8 cellular contexts compared by ENCODE assay signal in genomic region chr4:89316931-89317366, GRCh38. TPM values are rescaled to one million over a fixed set of nuclear protein-coding genes. Genes with fewer than 3 reads are reported as not detected.
DNase-seq lines count a peak whose midpoint lies in the region; ATAC-seq and TF ChIP-seq lines count a peak whose summit lies in the region.
"Had no signal": no experiment of that assay in that cellular context is flagged by ENCODE, and none has a peak within 500 bp of the region (broad histone marks: within the 10 kb centered on the region; RNA-seq: fewer than 3 reads in every experiment).

No MANE protein-coding gene starts in this region.

- WGBS in trophoblast cell (ENCODE audit: extremely low coverage, insufficient coverage, insufficient read length) = no CpG with 5 or more reads among the region's 3 CpGs

- H4K12ac ChIP-seq in trophoblast cell (ENCODE audit: low read depth, low read length) = no peak overlapping the region

- no peak for TF ChIP-seq CTCF in neutrophil (IDR thresholded peaks at IDR 0.05)

- no peaks in the 10 kb centered on the region for H3K9me3 ChIP-seq in neutrophil
- H3K9me3 ChIP-seq in HAP-1 = no peaks in the 10 kb centered on the region
- H3K9me3 ChIP-seq in trophoblast cell (ENCODE audit: insufficient read depth, low read depth, low read length) = no peaks in the 10 kb centered on the region

- peaks cover 38% of the 10 kb centered on the region for H3K4me1 Mint-ChIP-seq in activated naive CD8-positive, alpha-beta T cell treated with anti-CD3 and anti-CD28 coated beads, Interleukin-2, amount 50 U/mL, for 24 hours

- H4K91ac ChIP-seq in trophoblast cell (ENCODE audit: low read depth, low read length) = no peak overlapping the region

- H3K27me3 ChIP-seq in neutrophil (no peaks in the 10 kb centered on the region), HAP-1 (ENCODE audit: low read depth) (no peaks in the 10 kb centered on the region), trophoblast cell (ENCODE audit: insufficient read depth, low read length) (no peaks in the 10 kb centered on the region)

- no peak overlapping the region for H4K8ac ChIP-seq in trophoblast cell (ENCODE audit: low read depth, low read length)

- no peak overlapping the region for H3K4me2 ChIP-seq in trophoblast cell (ENCODE audit: low read length)

- H2BK12ac ChIP-seq in trophoblast cell (ENCODE audit: low read length) = no peak overlapping the region

- H3K27me3 Mint-ChIP-seq in activated naive CD8-positive, alpha-beta T cell treated with anti-CD3 and anti-CD28 coated beads, Interleukin-2, amount 50 U/mL, for 24 hours = no peaks in the 10 kb centered on the region

- no peak overlapping the region for H3K18ac ChIP-seq in trophoblast cell (ENCODE audit: low read length)

- ATAC-seq in GM19372 (IDR thresholded peaks at IDR 0.05; ENCODE audit: low read depth, unreplicated experiment) = peak; percentile 67
- peak; percentile 89 for ATAC-seq in activated naive CD8-positive, alpha-beta T cell treated with anti-CD3 and anti-CD28 coated beads, Interleukin-2, amount 50 U/mL, for 24 hours
- no peak for ATAC-seq in HG03354 (IDR thresholded peaks at IDR 0.05; ENCODE audit: poor library complexity, severe bottlenecking, unreplicated experiment)

- H3K79me2 ChIP-seq in trophoblast cell (ENCODE audit: control insufficient read depth, insufficient read depth, low read length, poor library complexity) = no peaks in the 10 kb centered on the region

- H3K27ac Mint-ChIP-seq in activated naive CD8-positive, alpha-beta T cell treated with anti-CD3 and anti-CD28 coated beads, Interleukin-2, amount 50 U/mL, for 24 hours = peak overlapping the region; percentile 84

- DNase-seq in M059J (ENCODE audit: low read depth) (peak; percentile 58), HAP-1 (ENCODE audit: low spot score in 2 of 2) (no peak), trophoblast cell (no peak)
- no peak for DNase-seq in activated naive CD8-positive, alpha-beta T cell treated with anti-CD3 and anti-CD28 coated beads, Interleukin-2, amount 50 U/mL, for 24 hours

- no peak overlapping the region for H2BK120ac ChIP-seq in trophoblast cell (ENCODE audit: insufficient read depth, low read length, poor library complexity)

- no peak overlapping the region for H3K14ac ChIP-seq in trophoblast cell (ENCODE audit: low read length)

- no peak overlapping the region for H2AFZ ChIP-seq in trophoblast cell (ENCODE audit: insufficient read depth, low read length, poor library complexity)

- H3K23ac ChIP-seq in trophoblast cell (ENCODE audit: low read length) = no peak overlapping the region

- peak overlapping the region; percentile 76 for H3K27ac ChIP-seq in neutrophil
- H3K27ac ChIP-seq in trophoblast cell (ENCODE audit: low read depth, low read length) = no peak overlapping the region

- H3K79me1 ChIP-seq in trophoblast cell (ENCODE audit: low read length) = no peaks in the 10 kb centered on the region

- H3K9ac ChIP-seq in trophoblast cell (ENCODE audit: low read length) = no peak overlapping the region

- no peak overlapping the region for H2AK5ac ChIP-seq in trophoblast cell (ENCODE audit: low read length)

- H2BK5ac ChIP-seq in trophoblast cell (ENCODE audit: low read depth, low read length, poor library complexity) = no peak overlapping the region

- no peaks in the 10 kb centered on the region for H3K9me3 Mint-ChIP-seq in activated naive CD8-positive, alpha-beta T cell treated with anti-CD3 and anti-CD28 coated beads, Interleukin-2, amount 50 U/mL, for 24 hours
- H3K9me3 Mint-ChIP-seq: neural crest cell had no signal

- H3K4me3 Mint-ChIP-seq in activated naive CD8-positive, alpha-beta T cell treated with anti-CD3 and anti-CD28 coated beads, Interleukin-2, amount 50 U/mL, for 24 hours = peak overlapping the region; percentile 43
- H3K4me3 Mint-ChIP-seq: neural crest cell had no signal

- H3K4me3 ChIP-seq in neutrophil (ENCODE audit: low read depth in 1 of 2, low read length in 1 of 2) = peak overlapping the region in 1 of 2 experiments; percentile 16
- H3K4me3 ChIP-seq in HAP-1 = no peak overlapping the region
- H3K4me3 ChIP-seq in trophoblast cell (ENCODE audit: low read depth, low read length) = no peak overlapping the region

- H3K36me3 ChIP-seq in neutrophil (no peaks in the 10 kb centered on the region), HAP-1 (replicated peaks) (no peaks in the 10 kb centered on the region), trophoblast cell (ENCODE audit: control insufficient read depth in 1 of 2, insufficient read depth in 2 of 2, low read length in 2 of 2) (no peaks in the 10 kb centered on the region)

- H3K4ac ChIP-seq in trophoblast cell (ENCODE audit: low read depth, low read length) = no peak overlapping the region

- in situ Hi-C loops in HAP-1 (cut with MboI; ENCODE audit: low sequenced_read_pairs) = no loop called here

- H3K36me3 Mint-ChIP-seq in activated naive CD8-positive, alpha-beta T cell treated with anti-CD3 and anti-CD28 coated beads, Interleukin-2, amount 50 U/mL, for 24 hours (ENCODE audit: low read depth) = no peaks in the 10 kb centered on the region

- H3K4me1 ChIP-seq in neutrophil (ENCODE audit: control insufficient read depth in 1 of 2, insufficient read depth in 1 of 2, low read depth in 1 of 2, low read length in 1 of 2) = peaks cover 23 to 35% of the 10 kb centered on the region in 2 experiments
- no peaks in the 10 kb centered on the region for H3K4me1 ChIP-seq in HAP-1
- no peaks in the 10 kb centered on the region for H3K4me1 ChIP-seq in trophoblast cell (ENCODE audit: control insufficient read depth in 1 of 2, insufficient read depth in 2 of 2, low read length in 2 of 2)

RNA-seq across cellular contexts. Expression of gene GPRIN3, which starts 9.3 kb away (rescaled TPM):
- 0.05 and 0.25 TPM in 2 replicates for total RNA-seq in M059J (2014; rRNA removed; shearing (Covaris generic))
- 0.19 TPM in 2 replicates for polyA plus RNA-seq in trophoblast cell (2013)
